Comparison of ENCODE assay signal across 9 cellular contexts in genomic region chr16:11016993-11017392, GRCh38.
A peak's percentile ranks its signal among the peaks of the same experiment; 100 is the strongest.
DNase-seq lines count a peak whose midpoint lies in the region; ATAC-seq, FAIRE-seq and TF ChIP-seq lines count a peak whose summit lies in the region.
"Had no signal": no experiment of that assay in that cellular context is flagged by ENCODE, and none has a peak within 500 bp of the region (broad histone marks: within the 10 kb centered on the region; RNA-seq: fewer than 3 reads in every experiment).

No MANE protein-coding gene starts in this region.

- DNase-seq in H54 (ENCODE audit: insufficient read length, low spot score): peak; percentile 64
- DNase-seq in T-cell: peak in 3 of 34 experiments; percentile 34 to 45 (median 37)
- no peak for DNase-seq in esophagus squamous epithelium (lab: John Stamatoyannopoulos, UW)
- DNase-seq in stimulated activated CD8-positive, alpha-beta memory T cell treated with anti-CD3 and anti-CD28 coated beads, Interleukin-12 subunit alpha, Interleukin-12 subunit beta, amount 100 ng/mL, for 1 hour (ENCODE audit: low read depth): peak; percentile 20
- no peak for DNase-seq in COR-L47 (lab: John Stamatoyannopoulos, UW)
- DNase-seq in NCI-H128 (lab: John Stamatoyannopoulos, UW; ENCODE audit: unreplicated experiment): no peak
- DNase-seq: activated B cell treated with CpG ODN at 0.5 μM for 24 hours had no signal

- FAIRE-seq in H54 (lab: Jason Lieb, UNC): peak; percentile 91

- no peak overlapping the region for H3K27ac Mint-ChIP-seq in T-cell
- H3K27ac Mint-ChIP-seq: activated B cell treated with CpG ODN at 0.5 μM for 24 hours had no signal

- no peaks in the 10 kb centered on the region for H3K9me3 ChIP-seq in esophagus squamous epithelium

- H3K27me3 ChIP-seq in esophagus squamous epithelium: no peaks in the 10 kb centered on the region

- H3K27ac ChIP-seq in esophagus squamous epithelium: peak overlapping the region; percentile 37 to 78 (median 64)

- intact Hi-C loops in esophagus squamous epithelium (cut with DNase I): no loop called here

- H3K27me3 Mint-ChIP-seq in T-cell: no peaks in the 10 kb centered on the region
- H3K27me3 Mint-ChIP-seq: activated B cell treated with CpG ODN at 0.5 μM for 24 hours had no signal

- TF ChIP-seq CTCF in esophagus squamous epithelium (IDR thresholded peaks at IDR 0.05): no peak

- POLR2A ChIA-PET in T-cell (lab: Charles Lee): no interaction called here

- peaks cover 41% of the 10 kb centered on the region for H3K36me3 Mint-ChIP-seq in T-cell

- peaks cover 0 to 28% (median 0%) of the 10 kb centered on the region in 3 donors for H3K36me3 ChIP-seq in esophagus squamous epithelium

- no peak overlapping the region for H3K4me3 Mint-ChIP-seq in T-cell
- H3K4me3 Mint-ChIP-seq: activated B cell treated with CpG ODN at 0.5 μM for 24 hours had no signal

- WGBS in esophagus squamous epithelium, 2 donors: 5 to 23% methylated on average over 6 of the region's 9 CpGs

- TF ChIP-seq POLR2A in H54 (IDR thresholded peaks at IDR 0.05; ENCODE audit: low read depth, low read length) (no peak), esophagus squamous epithelium (IDR thresholded peaks at IDR 0.05) (no peak)

- no peaks in the 10 kb centered on the region for H3K9me3 Mint-ChIP-seq in T-cell
- H3K9me3 Mint-ChIP-seq: activated B cell treated with CpG ODN at 0.5 μM for 24 hours had no signal

- peaks cover 8 to 21% (median 9%) of the 10 kb centered on the region in 3 donors for H3K4me1 ChIP-seq in esophagus squamous epithelium

- ATAC-seq in T-cell (replicated peaks in 1 of 4) (peak; percentile 26 to 80 (median 66)), GM21528 (IDR thresholded peaks at IDR 0.05; ENCODE audit: low FRiP score, unreplicated experiment) (no peak), HG03025 (IDR thresholded peaks at IDR 0.05; ENCODE audit: low FRiP score, unreplicated experiment) (no peak)

- CTCF ChIA-PET in T-cell (lab: Charles Lee): interaction anchor here in 1 of 2 donors (0.6 kb wide), 1 partner anchor 73 kb away, joined by 3 read pairs; no protein-coding TSS in a partner anchor

- H3K4me3 ChIP-seq in esophagus squamous epithelium: no peak overlapping the region

- H3K4me1 Mint-ChIP-seq in T-cell: peaks cover 5 to 6% (median 6%) of the 10 kb centered on the region in 3 donors
- H3K4me1 Mint-ChIP-seq: activated B cell treated with CpG ODN at 0.5 μM for 24 hours had no signal

Comparison
In these comparisons a context has a peak if more than half of its experiments do, and no peak if none do; other contexts are left out.
1. DNase-seq: peak in H54 (single experiment) and stimulated activated CD8-positive, alpha-beta memory T cell treated with anti-CD3 and anti-CD28 coated beads, Interleukin-12 subunit alpha, Interleukin-12 subunit beta, amount 100 ng/mL, for 1 hour (single experiment); none in esophagus squamous epithelium (single experiment), COR-L47 (single experiment) and NCI-H128 (single experiment).
2. ATAC-seq: peak in T-cell (4 of 4); none in GM21528 (single experiment) and HG03025 (single experiment).